ENCODE assay signal across 10 cellular contexts in the genomic region with DNA sequence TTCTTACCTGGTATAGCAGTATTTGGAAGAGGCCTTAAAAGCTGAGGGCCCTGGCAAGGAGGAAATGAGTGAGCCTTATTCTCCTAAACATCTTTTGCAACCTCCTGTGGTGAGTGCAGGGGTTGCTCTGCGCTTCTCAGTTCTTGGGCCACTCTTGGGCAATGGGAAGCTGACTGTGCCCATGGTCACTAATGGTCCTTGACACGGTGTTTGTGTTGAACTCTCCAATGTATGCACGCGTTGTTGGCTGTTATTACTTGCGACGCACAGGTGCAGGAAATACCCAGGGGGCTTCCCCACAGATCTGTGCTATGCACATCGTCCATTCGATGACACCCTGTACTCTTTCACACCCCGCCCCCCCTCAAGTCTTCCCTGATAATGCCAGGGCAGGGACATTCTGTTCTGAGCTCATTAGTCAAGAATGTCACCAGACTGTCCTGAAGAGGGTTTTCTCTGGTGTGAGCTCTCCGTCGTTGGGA.
DNase-seq lines count a peak whose midpoint lies in the region; ATAC-seq and TF ChIP-seq lines count a peak whose summit lies in the region.
"Had no signal": no experiment of that assay in that cellular context is flagged by ENCODE, and none has a peak within 500 bp of the region (broad histone marks: within the 10 kb centered on the region; RNA-seq: fewer than 3 reads in every experiment).

No MANE protein-coding gene starts in this region.

- TF ChIP-seq CTCF in upper lobe of left lung (IDR thresholded peaks at IDR 0.05) = peak in 4 of 6 experiments; percentile 22 to 48 (median 30)

- no peaks in the 10 kb centered on the region for H3K27me3 ChIP-seq in upper lobe of left lung
- H3K27me3 ChIP-seq in SJCRH30 = no peaks in the 10 kb centered on the region

- CTCF ChIA-PET in activated CD8-positive, alpha-beta memory T cell treated with anti-CD3 and anti-CD28 coated beads, Interleukin-2, amount 10 ng/mL, durations not matched to agents 7 days and 5 days (lab: Charles Lee) = no interaction called here

- H3K27me3 Mint-ChIP-seq in activated CD8-positive, alpha-beta memory T cell treated with anti-CD3 and anti-CD28 coated beads, Interleukin-2, amount 10 ng/mL, durations not matched to agents 7 days and 5 days = peaks cover 2% of the 10 kb centered on the region
- peaks cover 5% of the 10 kb centered on the region for H3K27me3 Mint-ChIP-seq in activated CD4-positive, alpha-beta T cell treated with anti-CD3 and anti-CD28 coated beads, Interleukin-2, amount 10 ng/mL, durations not matched to agents 24 days and 14 days

- H3K36me3 ChIP-seq in upper lobe of left lung (no peaks in the 10 kb centered on the region), SJCRH30 (no peaks in the 10 kb centered on the region)

- H3K36me3 Mint-ChIP-seq in activated CD8-positive, alpha-beta memory T cell treated with anti-CD3 and anti-CD28 coated beads, Interleukin-2, amount 10 ng/mL, durations not matched to agents 7 days and 5 days = no peaks in the 10 kb centered on the region
- no peaks in the 10 kb centered on the region for H3K36me3 Mint-ChIP-seq in activated CD4-positive, alpha-beta T cell treated with anti-CD3 and anti-CD28 coated beads, Interleukin-2, amount 10 ng/mL, durations not matched to agents 24 days and 14 days (ENCODE audit: low read depth)

- ATAC-seq in HG02798 (IDR thresholded peaks at IDR 0.05; ENCODE audit: poor library complexity, unreplicated experiment) = peak; percentile 84
- peak; percentile 77 to 83 for ATAC-seq in upper lobe of left lung (ENCODE audit: low FRiP score in 2 of 2)
- ATAC-seq in activated CD8-positive, alpha-beta memory T cell treated with anti-CD3 and anti-CD28 coated beads, Interleukin-2, amount 10 ng/mL, durations not matched to agents 7 days and 5 days = no peak

- 68 to 73% methylated on average over 11 of the region's 11 CpGs for WGBS in upper lobe of left lung, 2 donors

- H3K27ac ChIP-seq in upper lobe of left lung = peak overlapping the region in 3 of 4 donors; percentile 3 to 49 (median 24)
- no peak overlapping the region for H3K27ac ChIP-seq in SJCRH30

- DNase-seq in SIG-M5 treated with dmso at 0.1 percent for 504 hours (lab: John Stamatoyannopoulos, UW; ENCODE audit: unreplicated experiment) (peak; percentile 44), SIG-M5 (lab: John Stamatoyannopoulos, UW) (no peak), NOMO-1 treated with DMSO at 0.1 percent for 48 hours (lab: John Stamatoyannopoulos, UW; ENCODE audit: unreplicated experiment) (peak; percentile 80), upper lobe of left lung (peak in 1 of 2 donors; percentile 82), SJCRH30 (no peak)
- DNase-seq in activated CD8-positive, alpha-beta memory T cell treated with anti-CD3 and anti-CD28 coated beads, Interleukin-2, amount 10 ng/mL, durations not matched to agents 7 days and 5 days = no peak
- no peak for DNase-seq in activated CD4-positive, alpha-beta T cell treated with anti-CD3 and anti-CD28 coated beads, Interleukin-2, amount 10 ng/mL, durations not matched to agents 24 days and 14 days
- DNase-seq: activated T-cell treated with anti-CD3 and anti-CD28 coated beads, Interleukin-2, amount 50 U/mL, for 24 hours; OCI-M1 had no signal

- TF ChIP-seq EP300 in upper lobe of left lung (IDR thresholded peaks at IDR 0.05) = peak in 2 of 4 donors; percentile 77 to 79

- no peak for TF ChIP-seq POLR2A in upper lobe of left lung (IDR thresholded peaks at IDR 0.05)

- no peak overlapping the region for H3K4me3 Mint-ChIP-seq in activated CD8-positive, alpha-beta memory T cell treated with anti-CD3 and anti-CD28 coated beads, Interleukin-2, amount 10 ng/mL, durations not matched to agents 7 days and 5 days
- no peak overlapping the region for H3K4me3 Mint-ChIP-seq in activated CD4-positive, alpha-beta T cell treated with anti-CD3 and anti-CD28 coated beads, Interleukin-2, amount 10 ng/mL, durations not matched to agents 24 days and 14 days
- H3K4me3 Mint-ChIP-seq: activated T-cell treated with anti-CD3 and anti-CD28 coated beads, Interleukin-2, amount 50 U/mL, for 24 hours had no signal

- H3K9me3 ChIP-seq in upper lobe of left lung = no peaks in the 10 kb centered on the region
- H3K9me3 ChIP-seq in SJCRH30 (replicated peaks) = no peaks in the 10 kb centered on the region

- H3K4me3 ChIP-seq in upper lobe of left lung (no peak overlapping the region), SJCRH30 (no peak overlapping the region)

- no peaks in the 10 kb centered on the region for H3K4me1 Mint-ChIP-seq in activated CD8-positive, alpha-beta memory T cell treated with anti-CD3 and anti-CD28 coated beads, Interleukin-2, amount 10 ng/mL, durations not matched to agents 7 days and 5 days
- no peaks in the 10 kb centered on the region for H3K4me1 Mint-ChIP-seq in activated CD4-positive, alpha-beta T cell treated with anti-CD3 and anti-CD28 coated beads, Interleukin-2, amount 10 ng/mL, durations not matched to agents 24 days and 14 days

- no peak overlapping the region for H3K27ac Mint-ChIP-seq in activated CD8-positive, alpha-beta memory T cell treated with anti-CD3 and anti-CD28 coated beads, Interleukin-2, amount 10 ng/mL, durations not matched to agents 7 days and 5 days
- no peak overlapping the region for H3K27ac Mint-ChIP-seq in activated CD4-positive, alpha-beta T cell treated with anti-CD3 and anti-CD28 coated beads, Interleukin-2, amount 10 ng/mL, durations not matched to agents 24 days and 14 days
- H3K27ac Mint-ChIP-seq: activated T-cell treated with anti-CD3 and anti-CD28 coated beads, Interleukin-2, amount 50 U/mL, for 24 hours had no signal

- H3K4me1 ChIP-seq in upper lobe of left lung = peaks cover 0 to 15% (median 2%) of the 10 kb centered on the region in 4 donors
- H3K4me1 ChIP-seq in SJCRH30 = no peaks in the 10 kb centered on the region

- no peaks in the 10 kb centered on the region for H3K9me3 Mint-ChIP-seq in activated CD8-positive, alpha-beta memory T cell treated with anti-CD3 and anti-CD28 coated beads, Interleukin-2, amount 10 ng/mL, durations not matched to agents 7 days and 5 days (ENCODE audit: low read depth)
- H3K9me3 Mint-ChIP-seq in activated CD4-positive, alpha-beta T cell treated with anti-CD3 and anti-CD28 coated beads, Interleukin-2, amount 10 ng/mL, durations not matched to agents 24 days and 14 days = no peaks in the 10 kb centered on the region
- H3K9me3 Mint-ChIP-seq: activated T-cell treated with anti-CD3 and anti-CD28 coated beads, Interleukin-2, amount 50 U/mL, for 24 hours had no signal

- intact Hi-C loops in activated CD4-positive, alpha-beta T cell treated with anti-CD3 and anti-CD28 coated beads, Interleukin-2, amount 10 ng/mL, durations not matched to agents 24 days and 14 days (cut with micrococcal nuclease) = no loop called here

Comparison
In these comparisons a context has a peak if more than half of its experiments do, and no peak if none do; other contexts are left out.
1. DNase-seq: peak in SIG-M5 treated with dmso at 0.1 percent for 504 hours (single experiment) and NOMO-1 treated with DMSO at 0.1 percent for 48 hours (single experiment); none in SIG-M5 (single experiment), activated CD8-positive, alpha-beta memory T cell treated with anti-CD3 and anti-CD28 coated beads, Interleukin-2, amount 10 ng/mL, durations not matched to agents 7 days and 5 days (single experiment), activated CD4-positive, alpha-beta T cell treated with anti-CD3 and anti-CD28 coated beads, Interleukin-2, amount 10 ng/mL, durations not matched to agents 24 days and 14 days (single experiment) and SJCRH30 (0 of 2).